Comparison of ENCODE assay signal across 8 cellular contexts in genomic region chr7:112940314-112940732, GRCh38.
A peak's percentile ranks its signal among the peaks of the same experiment; 100 is the strongest.
DNase-seq lines count a peak whose midpoint lies in the region; ATAC-seq and TF ChIP-seq lines count a peak whose summit lies in the region.

No MANE protein-coding gene starts in this region.

- no peak for TF ChIP-seq POLR2A in prostate gland (IDR thresholded peaks at IDR 0.05)

- peak overlapping the region; percentile 39 for H3K27ac ChIP-seq in SJSA1
- peak overlapping the region; percentile 78 to 79 for H3K27ac ChIP-seq in prostate gland

- ATAC-seq in GM18873 (IDR thresholded peaks at IDR 0.05; ENCODE audit: low FRiP score, unreplicated experiment), result peak; percentile 36
- ATAC-seq in HG02763 (IDR thresholded peaks at IDR 0.05; ENCODE audit: unreplicated experiment), result peak; percentile 33

- TF ChIP-seq CTCF in fibroblast of the aortic adventitia (IDR thresholded peaks at IDR 0.05; ENCODE audit: insufficient read depth, low read length) (no peak), prostate gland (IDR thresholded peaks at IDR 0.05) (no peak)

- H3K4me1 ChIP-seq in SJSA1 (replicated peaks), result peaks cover 9% of the 10 kb centered on the region; the same call in 1 of the 2 replicates
- peaks cover 3% of the 10 kb centered on the region for H3K4me1 ChIP-seq in prostate gland (replicated peaks)

- intact Hi-C loops in prostate gland (cut with DNase I), result no loop called here

- H3K36me3 ChIP-seq in SJSA1 (no peaks in the 10 kb centered on the region), prostate gland (no peaks in the 10 kb centered on the region)

- WGBS in prostate gland, result 11% methylated on average over 8 of the region's 8 CpGs

- peak overlapping the region; percentile 70 for H3K4me3 ChIP-seq in SJSA1
- H3K4me3 ChIP-seq in fibroblast of the aortic adventitia (ENCODE audit: low read depth, low read length), result peak overlapping the region; percentile 66
- peak overlapping the region; percentile 83 to 86 for H3K4me3 ChIP-seq in prostate gland

- no peaks in the 10 kb centered on the region for H3K9me3 ChIP-seq in SJSA1 (replicated peaks)
- H3K9me3 ChIP-seq in prostate gland, result no peaks in the 10 kb centered on the region

- H3K27me3 ChIP-seq in SJSA1 (replicated peaks) (no peaks in the 10 kb centered on the region), prostate gland (replicated peaks; ENCODE audit: insufficient read depth) (no peaks in the 10 kb centered on the region)

- DNase-seq in SJSA1 (ENCODE audit: low read depth in 1 of 2, low spot score in 2 of 2) (no peak), fibroblast of the aortic adventitia (ENCODE audit: low read depth) (no peak), prostate gland (ENCODE audit: low spot score) (no peak), NCI-H2171 (lab: John Stamatoyannopoulos, UW) (no peak), COLO829 (ENCODE audit: low spot score) (no peak), medulla oblongata (ENCODE audit: extremely low spot score) (no peak)
